ENCODE assay signal across 30 cellular contexts in genomic region chr17:19501219-19501618, GRCh38. TPM values are rescaled to one million over a fixed set of nuclear protein-coding genes. Genes with fewer than 3 reads are reported as not detected.
"Had no signal": no experiment of that assay in that cellular context is flagged by ENCODE, and none has a peak within 500 bp of the region (broad histone marks: within the 10 kb centered on the region; RNA-seq: fewer than 3 reads in every experiment).

No MANE protein-coding gene starts in this region.

- H3K27ac Mint-ChIP-seq: activated B cell treated with CpG ODN at 0.5 μM for 24 hours; activated CD8-positive, alpha-beta T cell treated with anti-CD3 and anti-CD28 coated beads, Interleukin-2, amount 10 ng/mL, durations not matched to agents 7 days and 5 days; activated naive CD4-positive, alpha-beta T cell treated with anti-CD3 and anti-CD28 coated beads for 36 hours; activated naive CD8-positive, alpha-beta T cell treated with anti-CD3 and anti-CD28 coated beads for 36 hours; activated T-helper 1 cell treated with anti-CD3 and anti-CD28 coated beads, Interleukin-12 subunit alpha, Interleukin-12 subunit beta, Interleukin-2, Interleukin-4 antibody, amounts not matched to agents 30 ng/mL and 10 ng/mL and 1 ng/mL, durations not matched to agents 14 hours and 24 hours and 36 hours; T-cell; T-helper 2 cell treated with Interferon-gamma antibody and Interleukin-4, amounts not matched to agents 5 μg/mL and 100 μg/mL, for 36 hours had no signal

- H2AFZ ChIP-seq: hepatocyte, parathyroid adenoma had no signal

- H3K4me1 ChIP-seq: adrenal gland, body of pancreas, colonic mucosa, gastroesophageal sphincter, left ventricle myocardium inferior, parathyroid adenoma, psoas muscle, suprapubic skin, tibial artery had no signal

- H3K9me3 Mint-ChIP-seq: activated B cell treated with CpG ODN at 0.5 μM for 24 hours; activated naive CD4-positive, alpha-beta T cell treated with anti-CD3 and anti-CD28 coated beads for 36 hours; activated naive CD8-positive, alpha-beta T cell treated with anti-CD3 and anti-CD28 coated beads for 36 hours; activated T-helper 1 cell treated with anti-CD3 and anti-CD28 coated beads, Interleukin-12 subunit alpha, Interleukin-12 subunit beta, Interleukin-2, Interleukin-4 antibody, amounts not matched to agents 30 ng/mL and 10 ng/mL and 1 ng/mL, durations not matched to agents 14 hours and 24 hours and 36 hours; naive thymus-derived CD8-positive, alpha-beta T cell; neural crest cell; T-cell; T-helper 2 cell treated with Interferon-gamma antibody and Interleukin-4, amounts not matched to agents 5 μg/mL and 100 μg/mL, for 36 hours had no signal

- H3K27me3 Mint-ChIP-seq: T-cell had no signal

- DNase-seq: activated B cell treated with CpG ODN at 0.5 μM for 24 hours; activated CD4-positive, alpha-beta T cell treated with anti-CD3 and anti-CD28 coated beads, Interleukin-2, amount 50 U/mL, for 1 hour; activated CD8-positive, alpha-beta T cell treated with anti-CD3 and anti-CD28 coated beads, Interleukin-2, amount 10 ng/mL, durations not matched to agents 7 days and 5 days; activated effector memory CD4-positive, alpha-beta T cell treated with anti-CD3 and anti-CD28 coated beads, Interleukin-2, amount 50 U/mL, for 16 hours; activated naive CD4-positive, alpha-beta T cell treated with anti-CD3 and anti-CD28 coated beads for 36 hours; activated naive CD8-positive, alpha-beta T cell treated with anti-CD3 and anti-CD28 coated beads for 36 hours; adrenal gland; aorta; body of pancreas; cerebellar nuclear complex; colonic mucosa; effector CD8-positive, alpha-beta T cell; islet precursor cell; left ventricle myocardium inferior; mammary epithelial cell; naive thymus-derived CD8-positive, alpha-beta T cell; occipital lobe; psoas muscle; spleen; stimulated activated naive CD4-positive, alpha-beta T cell; T-cell had no signal

- H3K27ac ChIP-seq: adrenal gland, body of pancreas, colonic mucosa, gastroesophageal sphincter, hepatocyte, left ventricle myocardium inferior, parathyroid adenoma, psoas muscle, suprapubic skin, tibial artery had no signal

- H3K4me3 Mint-ChIP-seq: activated B cell treated with CpG ODN at 0.5 μM for 24 hours; activated CD8-positive, alpha-beta T cell treated with anti-CD3 and anti-CD28 coated beads, Interleukin-2, amount 10 ng/mL, durations not matched to agents 7 days and 5 days; activated naive CD4-positive, alpha-beta T cell treated with anti-CD3 and anti-CD28 coated beads for 36 hours; activated naive CD8-positive, alpha-beta T cell treated with anti-CD3 and anti-CD28 coated beads for 36 hours; activated T-helper 1 cell treated with anti-CD3 and anti-CD28 coated beads, Interleukin-12 subunit alpha, Interleukin-12 subunit beta, Interleukin-2, Interleukin-4 antibody, amounts not matched to agents 30 ng/mL and 10 ng/mL and 1 ng/mL, durations not matched to agents 14 hours and 24 hours and 36 hours; naive thymus-derived CD8-positive, alpha-beta T cell; neural crest cell; T-cell; T-helper 2 cell treated with Interferon-gamma antibody and Interleukin-4, amounts not matched to agents 5 μg/mL and 100 μg/mL, for 36 hours had no signal

- H3K9ac ChIP-seq: parathyroid adenoma had no signal

- H3K4me1 Mint-ChIP-seq: activated naive CD8-positive, alpha-beta T cell treated with anti-CD3 and anti-CD28 coated beads for 36 hours; neural crest cell had no signal

- H3K4me3 ChIP-seq: adrenal gland, body of pancreas, colonic mucosa, gastroesophageal sphincter, hepatocyte, left ventricle myocardium inferior, psoas muscle, spleen, suprapubic skin, tibial artery had no signal

- H3K27me3 ChIP-seq: adrenal gland, body of pancreas, colonic mucosa, gastroesophageal sphincter, hepatocyte, spleen, suprapubic skin, tibial artery had no signal

- H3K9me3 ChIP-seq: adrenal gland, body of pancreas, colonic mucosa, gastroesophageal sphincter, left ventricle myocardium inferior, psoas muscle, spleen, suprapubic skin, tibial artery had no signal

- H3K36me3 Mint-ChIP-seq: activated naive CD8-positive, alpha-beta T cell treated with anti-CD3 and anti-CD28 coated beads for 36 hours; naive thymus-derived CD8-positive, alpha-beta T cell; T-cell had no signal

- H3K79me2 ChIP-seq: hepatocyte, parathyroid adenoma had no signal

- FAIRE-seq: urothelium cell line had no signal

- ATAC-seq: activated CD8-positive, alpha-beta T cell treated with anti-CD3 and anti-CD28 coated beads, Interleukin-2, amount 10 ng/mL, durations not matched to agents 7 days and 5 days; body of pancreas; gastroesophageal sphincter; naive thymus-derived CD8-positive, alpha-beta T cell; psoas muscle; T-cell had no signal

- H3K4me2 ChIP-seq: hepatocyte had no signal

- H3K36me3 ChIP-seq: adrenal gland, colonic mucosa, gastroesophageal sphincter, left ventricle myocardium inferior, spleen, suprapubic skin, tibial artery had no signal

RNA-seq across cellular contexts. Expression of gene SLC47A1, which starts 32.4 kb away (rescaled TPM):
- total RNA-seq: activated CD8-positive, alpha-beta T cell treated with anti-CD3 and anti-CD28 coated beads, Interleukin-2, amount 10 ng/mL, durations not matched to agents 7 days and 5 days; activated naive CD8-positive, alpha-beta T cell treated with anti-CD3 and anti-CD28 coated beads for 36 hours; body of pancreas; naive thymus-derived CD8-positive, alpha-beta T cell had no signal
